In genomic region chr10:46001187-46001756, GRCh38 we compare ENCODE assay signal across 1 cellular context.
TF ChIP-seq lines count a peak whose summit lies in the region.

No MANE protein-coding gene starts in this region.

TF ChIP-seq in K562, 482 proteins besides CTCF, POLR2A, EP300 and RAD21 (continued from another document and continues in another):
- TF ChIP-seq, protein P1, sequence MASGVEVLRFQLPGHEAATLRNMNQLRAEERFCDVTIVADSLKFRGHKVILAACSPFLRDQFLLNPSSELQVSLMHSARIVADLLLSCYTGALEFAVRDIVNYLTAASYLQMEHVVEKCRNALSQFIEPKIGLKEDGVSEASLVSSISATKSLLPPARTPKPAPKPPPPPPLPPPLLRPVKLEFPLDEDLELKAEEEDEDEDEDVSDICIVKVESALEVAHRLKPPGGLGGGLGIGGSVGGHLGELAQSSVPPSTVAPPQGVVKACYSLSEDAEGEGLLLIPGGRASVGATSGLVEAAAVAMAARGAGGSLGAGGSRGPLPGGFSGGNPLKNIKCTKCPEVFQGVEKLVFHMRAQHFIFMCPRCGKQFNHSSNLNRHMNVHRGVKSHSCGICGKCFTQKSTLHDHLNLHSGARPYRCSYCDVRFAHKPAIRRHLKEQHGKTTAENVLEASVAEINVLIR (CRISPR knock-in tag; IDR thresholded peaks at IDR 0.05) = peak; percentile 90
- TF ChIP-seq SMAD1 (IDR thresholded peaks at IDR 0.05; ENCODE audit: low read depth, low read length, partially characterized antibody) (peak; percentile 97), TEAD4 (IDR thresholded peaks at IDR 0.05; ENCODE audit: low read length) (peak; percentile 100), TEAD4 (CRISPR knock-in tag; IDR thresholded peaks at IDR 0.05; ENCODE audit: borderline replicate concordance) (no peak), CHD4 (IDR thresholded peaks at IDR 0.05; ENCODE audit: insufficient read depth, insufficient replicate concordance, low read depth, low read length, poor library complexity, severe bottlenecking) (no peak), SRSF3 (IDR thresholded peaks at IDR 0.05; ENCODE audit: insufficient read depth, low read length) (no peak), ZNF584 (CRISPR knock-in tag; IDR thresholded peaks at IDR 0.05; ENCODE audit: low read depth) (peak; percentile 98), TARDBP (IDR thresholded peaks at IDR 0.05) (peak; percentile 99), GTF2F1 (IDR thresholded peaks at IDR 0.05; ENCODE audit: low read depth, low read length) (no peak), MBD2 (IDR thresholded peaks at IDR 0.05; ENCODE audit: borderline replicate concordance, low read depth) (peak; percentile 76), MAZ (CRISPR knock-in tag; conservative IDR thresholded peaks at IDR 0.05 in 1 of 2, IDR thresholded peaks at IDR 0.05 in 1 of 2) (peak; percentile 41 to 83), PRPF4 (IDR thresholded peaks at IDR 0.05; ENCODE audit: insufficient read depth, low read depth, low read length, poor library complexity, severe bottlenecking) (no peak), USF2 (CRISPR knock-in tag; IDR thresholded peaks at IDR 0.05) (no peak), GATAD2B (IDR thresholded peaks at IDR 0.05; ENCODE audit: borderline replicate concordance) (peak; percentile 92), ZNF124 (CRISPR knock-in tag; IDR thresholded peaks at IDR 0.05) (no peak), TSHZ1 (CRISPR knock-in tag; IDR thresholded peaks at IDR 0.05) (0 out of 2 replicates have a peak, but pooled peaks have one; percentile 32), GABPA (tag; conservative IDR thresholded peaks at IDR 0.05; ENCODE audit: low read depth) (no peak), ZFP36 (IDR thresholded peaks at IDR 0.05; ENCODE audit: low read depth, low read length, partially characterized antibody) (no peak), CBX3 (IDR thresholded peaks at IDR 0.05; ENCODE audit: borderline replicate concordance in 1 of 2, low read length in 2 of 2) (peak in 1 of 2 experiments; percentile 71; a peak in 2 of 3 replicates), SMC3 (conservative IDR thresholded peaks at IDR 0.05; ENCODE audit: insufficient read depth, low read depth, low read length) (no peak), PYGO2 (tag; IDR thresholded peaks at IDR 0.05) (peak; percentile 89), IFI16 (CRISPR knock-in tag; IDR thresholded peaks at IDR 0.05) (no peak), RBFOX2 (IDR thresholded peaks at IDR 0.05; ENCODE audit: low read depth, low read length) (no peak), RHOXF2B (CRISPR knock-in tag; conservative IDR thresholded peaks at IDR 0.05) (no peak), ZNF436 (CRISPR knock-in tag; IDR thresholded peaks at IDR 0.05) (no peak), CBX8 (IDR thresholded peaks at IDR 0.05; ENCODE audit: borderline replicate concordance, extremely low read depth, low read depth, low read length, poor library complexity, severe bottlenecking) (no peak), ZKSCAN8 (CRISPR knock-in tag; IDR thresholded peaks at IDR 0.05) (peak; percentile 97), FOXK1 (CRISPR knock-in tag; IDR thresholded peaks at IDR 0.05; ENCODE audit: borderline replicate concordance) (no peak), ZNF280B (CRISPR knock-in tag; IDR thresholded peaks at IDR 0.05) (no peak), NR2C1 (IDR thresholded peaks at IDR 0.05) (peak; percentile 45; the same call in 1 of the 2 replicates), NR2C1 (tag; IDR thresholded peaks at IDR 0.05) (peak; percentile 82), MCM2 (IDR thresholded peaks at IDR 0.05; ENCODE audit: low read depth) (no peak), SNRNP70 (optimal IDR thresholded peaks at IDR 0.05; ENCODE audit: low read depth, low read length) (no peak), ZNF239 (CRISPR knock-in tag; IDR thresholded peaks at IDR 0.05) (peak; percentile 79), BHLHE40 (IDR thresholded peaks at IDR 0.05; ENCODE audit: low read length) (peak; percentile 60), SRSF7 (optimal IDR thresholded peaks at IDR 0.05; ENCODE audit: low read depth, low read length) (no peak), PRMT5 (CRISPR knock-in tag; IDR thresholded peaks at IDR 0.05) (no peak), NR2C2 (CRISPR knock-in tag; IDR thresholded peaks at IDR 0.05) (no peak), NR2C2 (tag; IDR thresholded peaks at IDR 0.05) (peak; percentile 74; the same call in 1 of the 2 replicates), FOXK2 (conservative IDR thresholded peaks at IDR 0.05 in 1 of 2, IDR thresholded peaks at IDR 0.05 in 1 of 2; ENCODE audit: low read depth in 2 of 2) (peak; percentile 81 to 87; a peak in 3 of 4 replicates), ATF7 (IDR thresholded peaks at IDR 0.05) (peak; percentile 96), ZNF444 (CRISPR knock-in tag; IDR thresholded peaks at IDR 0.05) (peak; percentile 80; the same call in 1 of the 2 replicates), CBFA2T3 (IDR thresholded peaks at IDR 0.05) (peak; percentile 100), ZNF830 (CRISPR knock-in tag; IDR thresholded peaks at IDR 0.05) (no peak), E2F6 (IDR thresholded peaks at IDR 0.05; ENCODE audit: borderline replicate concordance in 1 of 2, extremely low read depth in 1 of 2, insufficient read depth in 1 of 2, insufficient read length in 1 of 2, low read depth in 1 of 2, low read length in 1 of 2, poor library complexity in 1 of 2, severe bottlenecking in 1 of 2) (peak; percentile 9 to 17)
- TF ChIP-seq, protein P2, sequence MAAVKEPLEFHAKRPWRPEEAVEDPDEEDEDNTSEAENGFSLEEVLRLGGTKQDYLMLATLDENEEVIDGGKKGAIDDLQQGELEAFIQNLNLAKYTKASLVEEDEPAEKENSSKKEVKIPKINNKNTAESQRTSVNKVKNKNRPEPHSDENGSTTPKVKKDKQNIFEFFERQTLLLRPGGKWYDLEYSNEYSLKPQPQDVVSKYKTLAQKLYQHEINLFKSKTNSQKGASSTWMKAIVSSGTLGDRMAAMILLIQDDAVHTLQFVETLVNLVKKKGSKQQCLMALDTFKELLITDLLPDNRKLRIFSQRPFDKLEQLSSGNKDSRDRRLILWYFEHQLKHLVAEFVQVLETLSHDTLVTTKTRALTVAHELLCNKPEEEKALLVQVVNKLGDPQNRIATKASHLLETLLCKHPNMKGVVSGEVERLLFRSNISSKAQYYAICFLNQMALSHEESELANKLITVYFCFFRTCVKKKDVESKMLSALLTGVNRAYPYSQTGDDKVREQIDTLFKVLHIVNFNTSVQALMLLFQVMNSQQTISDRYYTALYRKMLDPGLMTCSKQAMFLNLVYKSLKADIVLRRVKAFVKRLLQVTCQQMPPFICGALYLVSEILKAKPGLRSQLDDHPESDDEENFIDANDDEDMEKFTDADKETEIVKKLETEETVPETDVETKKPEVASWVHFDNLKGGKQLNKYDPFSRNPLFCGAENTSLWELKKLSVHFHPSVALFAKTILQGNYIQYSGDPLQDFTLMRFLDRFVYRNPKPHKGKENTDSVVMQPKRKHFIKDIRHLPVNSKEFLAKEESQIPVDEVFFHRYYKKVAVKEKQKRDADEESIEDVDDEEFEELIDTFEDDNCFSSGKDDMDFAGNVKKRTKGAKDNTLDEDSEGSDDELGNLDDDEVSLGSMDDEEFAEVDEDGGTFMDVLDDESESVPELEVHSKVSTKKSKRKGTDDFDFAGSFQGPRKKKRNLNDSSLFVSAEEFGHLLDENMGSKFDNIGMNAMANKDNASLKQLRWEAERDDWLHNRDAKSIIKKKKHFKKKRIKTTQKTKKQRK (IDR thresholded peaks at IDR 0.05; ENCODE audit: borderline replicate concordance, low read depth, low read length) = no peak
- TF ChIP-seq, protein P3, sequence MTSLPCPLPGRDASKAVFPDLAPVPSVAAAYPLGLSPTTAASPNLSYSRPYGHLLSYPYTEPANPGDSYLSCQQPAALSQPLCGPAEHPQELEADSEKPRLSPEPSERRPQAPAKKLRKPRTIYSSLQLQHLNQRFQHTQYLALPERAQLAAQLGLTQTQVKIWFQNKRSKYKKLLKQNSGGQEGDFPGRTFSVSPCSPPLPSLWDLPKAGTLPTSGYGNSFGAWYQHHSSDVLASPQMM (CRISPR knock-in tag; IDR thresholded peaks at IDR 0.05) = no peak
- TF ChIP-seq, protein P4, sequence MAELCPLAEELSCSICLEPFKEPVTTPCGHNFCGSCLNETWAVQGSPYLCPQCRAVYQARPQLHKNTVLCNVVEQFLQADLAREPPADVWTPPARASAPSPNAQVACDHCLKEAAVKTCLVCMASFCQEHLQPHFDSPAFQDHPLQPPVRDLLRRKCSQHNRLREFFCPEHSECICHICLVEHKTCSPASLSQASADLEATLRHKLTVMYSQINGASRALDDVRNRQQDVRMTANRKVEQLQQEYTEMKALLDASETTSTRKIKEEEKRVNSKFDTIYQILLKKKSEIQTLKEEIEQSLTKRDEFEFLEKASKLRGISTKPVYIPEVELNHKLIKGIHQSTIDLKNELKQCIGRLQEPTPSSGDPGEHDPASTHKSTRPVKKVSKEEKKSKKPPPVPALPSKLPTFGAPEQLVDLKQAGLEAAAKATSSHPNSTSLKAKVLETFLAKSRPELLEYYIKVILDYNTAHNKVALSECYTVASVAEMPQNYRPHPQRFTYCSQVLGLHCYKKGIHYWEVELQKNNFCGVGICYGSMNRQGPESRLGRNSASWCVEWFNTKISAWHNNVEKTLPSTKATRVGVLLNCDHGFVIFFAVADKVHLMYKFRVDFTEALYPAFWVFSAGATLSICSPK (IDR thresholded peaks at IDR 0.05; ENCODE audit: borderline replicate concordance) = no peak
- TF ChIP-seq, protein P5, sequence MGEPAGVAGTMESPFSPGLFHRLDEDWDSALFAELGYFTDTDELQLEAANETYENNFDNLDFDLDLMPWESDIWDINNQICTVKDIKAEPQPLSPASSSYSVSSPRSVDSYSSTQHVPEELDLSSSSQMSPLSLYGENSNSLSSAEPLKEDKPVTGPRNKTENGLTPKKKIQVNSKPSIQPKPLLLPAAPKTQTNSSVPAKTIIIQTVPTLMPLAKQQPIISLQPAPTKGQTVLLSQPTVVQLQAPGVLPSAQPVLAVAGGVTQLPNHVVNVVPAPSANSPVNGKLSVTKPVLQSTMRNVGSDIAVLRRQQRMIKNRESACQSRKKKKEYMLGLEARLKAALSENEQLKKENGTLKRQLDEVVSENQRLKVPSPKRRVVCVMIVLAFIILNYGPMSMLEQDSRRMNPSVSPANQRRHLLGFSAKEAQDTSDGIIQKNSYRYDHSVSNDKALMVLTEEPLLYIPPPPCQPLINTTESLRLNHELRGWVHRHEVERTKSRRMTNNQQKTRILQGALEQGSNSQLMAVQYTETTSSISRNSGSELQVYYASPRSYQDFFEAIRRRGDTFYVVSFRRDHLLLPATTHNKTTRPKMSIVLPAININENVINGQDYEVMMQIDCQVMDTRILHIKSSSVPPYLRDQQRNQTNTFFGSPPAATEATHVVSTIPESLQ (CRISPR knock-in tag; IDR thresholded peaks at IDR 0.05) = no peak
- TF ChIP-seq, protein P6, sequence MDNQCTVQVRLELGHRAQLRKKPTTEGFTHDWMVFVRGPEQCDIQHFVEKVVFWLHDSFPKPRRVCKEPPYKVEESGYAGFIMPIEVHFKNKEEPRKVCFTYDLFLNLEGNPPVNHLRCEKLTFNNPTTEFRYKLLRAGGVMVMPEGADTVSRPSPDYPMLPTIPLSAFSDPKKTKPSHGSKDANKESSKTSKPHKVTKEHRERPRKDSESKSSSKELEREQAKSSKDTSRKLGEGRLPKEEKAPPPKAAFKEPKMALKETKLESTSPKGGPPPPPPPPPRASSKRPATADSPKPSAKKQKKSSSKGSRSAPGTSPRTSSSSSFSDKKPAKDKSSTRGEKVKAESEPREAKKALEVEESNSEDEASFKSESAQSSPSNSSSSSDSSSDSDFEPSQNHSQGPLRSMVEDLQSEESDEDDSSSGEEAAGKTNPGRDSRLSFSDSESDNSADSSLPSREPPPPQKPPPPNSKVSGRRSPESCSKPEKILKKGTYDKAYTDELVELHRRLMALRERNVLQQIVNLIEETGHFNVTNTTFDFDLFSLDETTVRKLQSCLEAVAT (IDR thresholded peaks at IDR 0.05) = peak in 1 of 2 experiments; percentile 71; a peak in 2 of 4 replicates
